In genomic region chr19:1446713-1447564, GRCh38 we compare ENCODE assay signal across 1 cellular context.
TF ChIP-seq lines count a peak whose summit lies in the region.

No MANE protein-coding gene starts in this region.

TF ChIP-seq in K562, 482 proteins besides CTCF, POLR2A, EP300 and RAD21 (continued from another document and continues in another):
- TF ChIP-seq NKRF (IDR thresholded peaks at IDR 0.05; ENCODE audit: borderline replicate concordance) (0 out of 2 replicates have a peak, but pooled peaks have one; percentile 31), ZC3H4 (CRISPR knock-in tag; IDR thresholded peaks at IDR 0.05; ENCODE audit: borderline replicate concordance) (no peak), CREM (IDR thresholded peaks at IDR 0.05; ENCODE audit: low read depth) (peak; percentile 31; the same call in 1 of the 2 replicates), NR3C1 (CRISPR knock-in tag; IDR thresholded peaks at IDR 0.05) (peak; percentile 86), ZFPM2 (CRISPR knock-in tag; IDR thresholded peaks at IDR 0.05) (no peak), ZBTB1 (CRISPR knock-in tag; IDR thresholded peaks at IDR 0.05; ENCODE audit: borderline replicate concordance, low read depth) (peak; percentile 82; the same call in 1 of the 2 replicates), ZNF184 (CRISPR knock-in tag; IDR thresholded peaks at IDR 0.05) (no peak), STAT5B (CRISPR knock-in tag; IDR thresholded peaks at IDR 0.05) (no peak), KDM4B (IDR thresholded peaks at IDR 0.05; ENCODE audit: borderline replicate concordance in 2 of 2, low read depth in 1 of 2) (no peak), OTX1 (CRISPR knock-in tag; IDR thresholded peaks at IDR 0.05) (no peak), DLX4 (CRISPR knock-in tag; IDR thresholded peaks at IDR 0.05) (no peak), SMAD2 (IDR thresholded peaks at IDR 0.05; ENCODE audit: low read depth, low read length) (no peak), ZNF780A (CRISPR knock-in tag; IDR thresholded peaks at IDR 0.05) (no peak), HLTF (IDR thresholded peaks at IDR 0.05) (no peak), ZNF717 (CRISPR knock-in tag; IDR thresholded peaks at IDR 0.05) (no peak), RBBP5 (IDR thresholded peaks at IDR 0.05; ENCODE audit: borderline replicate concordance, insufficient read depth, low read length, poor library complexity, severe bottlenecking) (no peak), SREBF2 (CRISPR knock-in tag; IDR thresholded peaks at IDR 0.05) (no peak), ZNF77 (CRISPR knock-in tag; IDR thresholded peaks at IDR 0.05) (no peak), STAT6 (CRISPR knock-in tag; IDR thresholded peaks at IDR 0.05) (no peak), ZNF12 (CRISPR knock-in tag; IDR thresholded peaks at IDR 0.05) (no peak), MCM5 (IDR thresholded peaks at IDR 0.05; ENCODE audit: low read depth) (no peak), SMARCB1 (IDR thresholded peaks at IDR 0.05; ENCODE audit: insufficient read length, low read depth) (peak; percentile 55), HNRNPH1 (optimal IDR thresholded peaks at IDR 0.05; ENCODE audit: low read depth, low read length) (no peak), TRIM25 (IDR thresholded peaks at IDR 0.05; ENCODE audit: borderline replicate concordance) (no peak), ZNF431 (CRISPR knock-in tag; IDR thresholded peaks at IDR 0.05) (no peak), CXXC5 (CRISPR knock-in tag; IDR thresholded peaks at IDR 0.05) (peak; percentile 51; the same call in 1 of the 2 replicates), RBM39 (optimal IDR thresholded peaks at IDR 0.05; ENCODE audit: low read depth, low read length) (no peak), POLR2G (IDR thresholded peaks at IDR 0.05; ENCODE audit: low read depth, low read length) (0 out of 2 replicates have a peak, but pooled peaks have one; percentile 20), ZNF655 (CRISPR knock-in tag; IDR thresholded peaks at IDR 0.05) (no peak), RBM25 (IDR thresholded peaks at IDR 0.05; ENCODE audit: low read depth, low read length, severe bottlenecking) (no peak), DACH1 (IDR thresholded peaks at IDR 0.05; ENCODE audit: partially characterized antibody) (no peak), NFXL1 (CRISPR knock-in tag; IDR thresholded peaks at IDR 0.05) (no peak), SRSF9 (IDR thresholded peaks at IDR 0.05; ENCODE audit: borderline replicate concordance, low read depth, low read length) (no peak), CEBPG (CRISPR knock-in tag; IDR thresholded peaks at IDR 0.05) (no peak), CEBPG (tag; conservative IDR thresholded peaks at IDR 0.05 in 1 of 2, IDR thresholded peaks at IDR 0.05 in 1 of 2) (no peak), HNRNPUL1 (IDR thresholded peaks at IDR 0.05; ENCODE audit: low read length) (no peak), ETV6 (IDR thresholded peaks at IDR 0.05; ENCODE audit: borderline replicate concordance in 1 of 2, low read depth in 2 of 2, low read length in 1 of 2) (no peak), ETV6 (CRISPR knock-in tag; IDR thresholded peaks at IDR 0.05; ENCODE audit: borderline replicate concordance) (0 out of 2 replicates have a peak, but pooled peaks have one; percentile 59), CLOCK (CRISPR knock-in tag; IDR thresholded peaks at IDR 0.05; ENCODE audit: borderline replicate concordance) (no peak), HINFP (tag; conservative IDR thresholded peaks at IDR 0.05; ENCODE audit: low read depth) (no peak), HDAC2 (IDR thresholded peaks at IDR 0.05) (no peak), THAP12 (CRISPR knock-in tag; IDR thresholded peaks at IDR 0.05) (no peak), ZNF76 (CRISPR knock-in tag; IDR thresholded peaks at IDR 0.05; ENCODE audit: borderline replicate concordance) (no peak), NCOA4 (IDR thresholded peaks at IDR 0.05; ENCODE audit: partially characterized antibody) (no peak), CHD1 (IDR thresholded peaks at IDR 0.05; ENCODE audit: low read length) (no peak), MEF2A (IDR thresholded peaks at IDR 0.05; ENCODE audit: control insufficient read depth, low read depth, low read length) (no peak), MEIS2 (IDR thresholded peaks at IDR 0.05; ENCODE audit: partially characterized antibody) (no peak), ZNF449 (CRISPR knock-in tag; IDR thresholded peaks at IDR 0.05) (no peak), EP400 (IDR thresholded peaks at IDR 0.05) (no peak), ZNF277 (CRISPR knock-in tag; IDR thresholded peaks at IDR 0.05; ENCODE audit: borderline replicate concordance) (no peak), PPARD (CRISPR knock-in tag; IDR thresholded peaks at IDR 0.05) (no peak), ZNF175 (CRISPR knock-in tag; IDR thresholded peaks at IDR 0.05; ENCODE audit: low read depth) (no peak), SIX5 (IDR thresholded peaks at IDR 0.05; ENCODE audit: borderline replicate concordance in 1 of 2, insufficient read depth in 1 of 2, low read depth in 1 of 2, low read length in 2 of 2) (no peak)
